In genomic region chr5:100535060-100536005, GRCh38 we compare ENCODE assay signal across 8 cellular contexts. TPM values are rescaled to one million over a fixed set of nuclear protein-coding genes. Genes with fewer than 3 reads are reported as not detected.
DNase-seq lines count a peak whose midpoint lies in the region; ATAC-seq and TF ChIP-seq lines count a peak whose summit lies in the region.

FAM174A (plus strand) TSS chr5:100535374; CDS start chr5:100535531, 157 bp downstream.

- peak; percentile 99 for ATAC-seq in HG02763 (IDR thresholded peaks at IDR 0.05; ENCODE audit: unreplicated experiment)
- ATAC-seq in heart left ventricle = peak; percentile 98 to 99 (median 99)
- ATAC-seq in upper lobe of left lung (ENCODE audit: low FRiP score in 2 of 2) = peak; percentile 96 to 99

- H3K4me1 ChIP-seq in adrenal gland (replicated peaks in 1 of 2) (peaks cover 24 to 35% of the 10 kb centered on the region in 2 donors), heart left ventricle (peaks cover 3 to 39% (median 22%) of the 10 kb centered on the region in 12 donors), upper lobe of left lung (peaks cover 17 to 28% (median 22%) of the 10 kb centered on the region in 4 donors)

- intact Hi-C loops in adrenal gland (cut with DNase I) = no loop called here
- intact Hi-C loops in heart left ventricle (cut with DNase I) = loop anchor here in 3 of 10 donors (5.0 to 10.0 kb wide), 2 partner anchors 42 to 369 kb away; partner anchors contain the start of gene ST8SIA4 (in 2 of the 3)
- intact Hi-C loops in posterior cingulate gyrus (cut with DNase I) = no loop called here

- H3K27me3 ChIP-seq in adrenal gland (no peaks in the 10 kb centered on the region), heart left ventricle (no peaks in the 10 kb centered on the region), upper lobe of left lung (no peaks in the 10 kb centered on the region)

- peak; percentile 59 to 82 for TF ChIP-seq POLR2A in adrenal gland (IDR thresholded peaks at IDR 0.05)
- TF ChIP-seq POLR2A in heart left ventricle (IDR thresholded peaks at IDR 0.05) = peak in 1 of 2 donors; percentile 77
- peak in 3 of 4 donors; percentile 55 to 78 (median 67) for TF ChIP-seq POLR2A in upper lobe of left lung (IDR thresholded peaks at IDR 0.05)

- H3K36me3 ChIP-seq in adrenal gland (replicated peaks in 1 of 2) (no peaks in the 10 kb centered on the region), heart left ventricle (peaks cover 0 to 7% (median 0%) of the 10 kb centered on the region in 9 donors), upper lobe of left lung (no peaks in the 10 kb centered on the region)

- no peak for TF ChIP-seq EP300 in upper lobe of left lung (IDR thresholded peaks at IDR 0.05)

- 0 to 1% (median 0%) methylated on average over 27 to 62 of the region's 62 CpGs for WGBS in adrenal gland, 4 donors
- 0 to 2% (median 0%) methylated on average over 29 to 62 of the region's 62 CpGs for WGBS in heart left ventricle, 4 donors
- 0 to 1% methylated on average over 12 to 44 of the region's 62 CpGs for WGBS in upper lobe of left lung, 2 donors

- DNase-seq in GM12865 (ENCODE audit: low read depth) = peak; percentile 98
- peak; percentile 96 for DNase-seq in NCI-H1417 treated with DMSO at 0.1 percent for 48 hours (lab: John Stamatoyannopoulos, UW)
- DNase-seq in SW480 (ENCODE audit: low spot score) = peak; percentile 96
- DNase-seq in adrenal gland = peak; percentile 97 to 99 (median 98)
- peak; percentile 96 to 98 (median 97) for DNase-seq in heart left ventricle
- peak; percentile 91 to 99 (median 95) for DNase-seq in posterior cingulate gyrus
- peak; percentile 96 to 97 for DNase-seq in upper lobe of left lung

- H3K27ac ChIP-seq in adrenal gland (peak within 1 kb of the TSS; percentile 75 to 96 (median 91)), heart left ventricle (peak within 1 kb of the TSS; percentile 62 to 95 (median 90)), upper lobe of left lung (peak within 1 kb of the TSS; percentile 87 to 96 (median 88))

- H3K9me3 ChIP-seq in adrenal gland (replicated peaks in 1 of 3) (no peaks in the 10 kb centered on the region), heart left ventricle (peaks cover 0 to 21% (median 12%) of the 10 kb centered on the region in 12 donors), upper lobe of left lung (peaks cover 0 to 13% (median 9%) of the 10 kb centered on the region in 4 donors)

- peak within 1 kb of the TSS; percentile 74 for H3K4me3 ChIP-seq in GM12865 (ENCODE audit: low read depth, low read length)
- H3K4me3 ChIP-seq in adrenal gland = peak within 1 kb of the TSS; percentile 45 to 94 (median 63)
- peak within 1 kb of the TSS; percentile 56 to 94 (median 76) for H3K4me3 ChIP-seq in heart left ventricle
- H3K4me3 ChIP-seq in upper lobe of left lung = peak within 1 kb of the TSS; percentile 66 to 89 (median 80)

- TF ChIP-seq CTCF in GM12865 (IDR thresholded peaks at IDR 0.05; ENCODE audit: insufficient read depth, low read depth, low read length, missing control alignments) (no peak), adrenal gland (IDR thresholded peaks at IDR 0.05) (no peak), heart left ventricle (IDR thresholded peaks at IDR 0.05) (peak in 1 of 12 donors; percentile 10), upper lobe of left lung (IDR thresholded peaks at IDR 0.05) (peak in 2 of 6 experiments; percentile 5 to 11)

RNA-seq across cellular contexts. Expression of gene FAM174A, which starts in this region (rescaled TPM):
- total RNA-seq in adrenal gland = 100 to 1,000 TPM in 1 of 8 donors, 10 to 100 TPM in 7; 22.8 to 109 (median 27.2) TPM
- polyA plus RNA-seq in adrenal gland = 10 to 100 TPM; 10.9 to 42.9 (median 17.6) TPM
- total RNA-seq in heart left ventricle = 10 to 100 TPM; 15.9 to 38.6 (median 20.4) TPM
- 10 to 100 TPM in 1 of 2 donors, 1 to 10 TPM in 1; 7.8 to 59.0 TPM for polyA plus RNA-seq in heart left ventricle
- total RNA-seq in upper lobe of left lung = 10 to 100 TPM; 24.3 to 93.0 (median 51.7) TPM

Comparison
In these comparisons a context has a peak if more than half of its experiments do, and no peak if none do; other contexts are left out.
1. Peak in every context shown above with its lines: DNase-seq, ATAC-seq, H3K4me3 ChIP-seq and H3K27ac ChIP-seq.